21 cellular contexts compared by ENCODE assay signal in the genomic region with DNA sequence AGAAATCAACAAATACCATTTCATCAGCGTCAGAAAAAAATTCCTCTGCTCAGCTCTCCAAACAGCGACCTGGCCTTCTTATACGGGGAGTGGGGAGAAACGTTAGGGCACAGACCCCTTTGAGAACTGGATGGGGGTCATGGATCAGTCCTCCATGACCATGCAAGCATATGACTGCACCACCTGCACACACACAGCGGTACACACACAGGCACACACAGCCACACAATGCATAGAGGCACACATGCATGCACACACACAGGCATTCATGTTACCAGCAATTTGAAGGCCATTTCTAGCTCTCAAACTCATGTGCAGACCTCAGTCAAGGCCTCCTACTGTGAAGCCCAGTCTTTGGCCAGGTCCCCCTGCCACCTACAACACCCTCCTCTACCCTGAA.
"Had no signal": no experiment of that assay in that cellular context is flagged by ENCODE, and none has a peak within 500 bp of the region (broad histone marks: within the 10 kb centered on the region; RNA-seq: fewer than 3 reads in every experiment).

No MANE protein-coding gene starts in this region.

- H3K27ac Mint-ChIP-seq: activated CD4-positive, alpha-beta T cell treated with anti-CD3 and anti-CD28 coated beads, Interleukin-2, amount 10 ng/mL, durations not matched to agents 24 days and 14 days; activated naive CD4-positive, alpha-beta T cell treated with anti-CD3 and anti-CD28 coated beads for 36 hours; activated naive CD8-positive, alpha-beta T cell treated with anti-CD3 and anti-CD28 coated beads, Interleukin-2, amount 10 ng/mL, durations not matched to agents 7 days and 5 days; activated T-cell treated with anti-CD3 and anti-CD28 coated beads, Interleukin-2, amount 50 U/mL, for 72 hours; naive thymus-derived CD8-positive, alpha-beta T cell; stimulated activated effector memory CD8-positive, alpha-beta T cell treated with anti-CD3 and anti-CD28 coated beads, Interleukin-12 subunit alpha, Interleukin-12 subunit beta, amount 100 ng/mL, for 72 hours; T-helper 2 cell treated with Interferon-gamma antibody and Interleukin-4, amounts not matched to agents 5 μg/mL and 100 μg/mL, for 36 hours had no signal

- H3K27me3 ChIP-seq: heart right ventricle, ovary, transverse colon, vagina had no signal

- H3K36me3 ChIP-seq: ovary had no signal

- H3K9me3 ChIP-seq: ovary, transverse colon, vagina had no signal

- DNase-seq: activated CD4-positive, alpha-beta T cell treated with anti-CD3 and anti-CD28 coated beads, Interleukin-2, amount 10 ng/mL, durations not matched to agents 24 days and 14 days; activated effector memory CD4-positive, alpha-beta T cell treated with Interleukin-2 at 50 U/mL for 16 hours; activated naive CD4-positive, alpha-beta T cell treated with anti-CD3 and anti-CD28 coated beads for 36 hours; activated naive CD8-positive, alpha-beta T cell treated with anti-CD3 and anti-CD28 coated beads, Interleukin-2, amount 10 ng/mL, durations not matched to agents 7 days and 5 days; activated T-cell treated with anti-CD3 and anti-CD28 coated beads, Interleukin-2, amount 50 U/mL, for 72 hours; amniotic stem cell; cerebellar nuclear complex; cortex of kidney; heart right ventricle; naive thymus-derived CD8-positive, alpha-beta T cell; ovary; right cardiac atrium; stimulated activated CD4-positive, alpha-beta T cell treated with anti-CD3 and anti-CD28 coated beads, Interleukin-1b, Interleukin-23, amount 100 ng/mL, for 48 hours; transverse colon had no signal

- H3K4me1 Mint-ChIP-seq: activated CD4-positive, alpha-beta T cell treated with anti-CD3 and anti-CD28 coated beads, Interleukin-2, amount 10 ng/mL, durations not matched to agents 24 days and 14 days; mesothelial cell of epicardium had no signal

- H3K4me3 ChIP-seq: heart right ventricle, lung, ovary, transverse colon, vagina had no signal

- H3K27me3 Mint-ChIP-seq: activated CD4-positive, alpha-beta T cell treated with anti-CD3 and anti-CD28 coated beads, Interleukin-2, amount 10 ng/mL, durations not matched to agents 24 days and 14 days; activated naive CD8-positive, alpha-beta T cell treated with anti-CD3 and anti-CD28 coated beads, Interleukin-2, amount 10 ng/mL, durations not matched to agents 7 days and 5 days; naive thymus-derived CD8-positive, alpha-beta T cell had no signal

- H3K4me3 Mint-ChIP-seq: activated CD4-positive, alpha-beta T cell treated with anti-CD3 and anti-CD28 coated beads, Interleukin-2, amount 10 ng/mL, durations not matched to agents 24 days and 14 days; activated naive CD4-positive, alpha-beta T cell treated with anti-CD3 and anti-CD28 coated beads for 36 hours; activated naive CD8-positive, alpha-beta T cell treated with anti-CD3 and anti-CD28 coated beads, Interleukin-2, amount 10 ng/mL, durations not matched to agents 7 days and 5 days; activated T-cell treated with anti-CD3 and anti-CD28 coated beads, Interleukin-2, amount 50 U/mL, for 72 hours; mesothelial cell of epicardium; naive thymus-derived CD8-positive, alpha-beta T cell; stimulated activated effector memory CD8-positive, alpha-beta T cell treated with anti-CD3 and anti-CD28 coated beads, Interleukin-12 subunit alpha, Interleukin-12 subunit beta, amount 100 ng/mL, for 72 hours; T-helper 2 cell treated with Interferon-gamma antibody and Interleukin-4, amounts not matched to agents 5 μg/mL and 100 μg/mL, for 36 hours had no signal

- H3K4me1 ChIP-seq: heart right ventricle, transverse colon, vagina had no signal

- H3K27ac ChIP-seq: epithelial cell of prostate, heart right ventricle, ovary, transverse colon, vagina, VCaP had no signal
